ENCODE assay signal across 22 cellular contexts in the genomic region with DNA sequence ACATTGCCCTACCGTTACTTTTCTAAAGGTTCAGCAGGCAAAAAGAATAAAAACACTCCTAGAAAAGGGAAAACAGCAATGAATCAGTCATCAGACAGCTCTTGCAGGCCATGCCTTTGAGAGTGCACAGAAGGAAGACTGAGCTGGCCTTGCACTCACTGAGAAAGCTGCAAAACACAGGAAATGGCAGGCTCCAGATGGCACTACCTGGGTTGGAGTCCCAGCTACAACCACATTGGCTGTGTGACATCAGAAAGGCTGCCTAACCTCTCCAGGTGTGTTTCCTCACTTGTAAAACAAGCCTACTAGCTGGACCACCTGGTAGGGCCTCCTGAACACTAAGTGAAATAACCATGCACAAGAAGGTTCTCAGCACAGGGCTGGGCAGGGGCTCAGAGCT.
"Had no signal": no experiment of that assay in that cellular context is flagged by ENCODE, and none has a peak within 500 bp of the region (broad histone marks: within the 10 kb centered on the region; RNA-seq: fewer than 3 reads in every experiment).

No MANE protein-coding gene starts in this region.

- H3K27ac ChIP-seq: body of pancreas, cardiac muscle cell, heart right ventricle, transverse colon had no signal

- H3K9me3 Mint-ChIP-seq: activated T-cell treated with anti-CD3 and anti-CD28 coated beads, Interleukin-2, amount 50 U/mL, for 24 hours; activated T-helper 2 cell treated with anti-CD3 and anti-CD28 coated beads, Interferon-gamma antibody, Interleukin-2, Interleukin-4, amounts not matched to agents 10 μg/mL and 5 μg/mL and 100 μg/mL, durations not matched to agents 14 hours and 24 hours and 36 hours; dendritic cell treated with granulocyte-macrophage colony-stimulating factor and Interleukin-4, amounts not matched to agents 40 ng/mL and 50 ng/mL, for 4 days; neural crest cell had no signal

- H3K9me3 ChIP-seq: body of pancreas, heart right ventricle, transverse colon, uterus had no signal

- H3K27ac Mint-ChIP-seq: activated T-helper 2 cell treated with anti-CD3 and anti-CD28 coated beads, Interferon-gamma antibody, Interleukin-2, Interleukin-4, amounts not matched to agents 10 μg/mL and 5 μg/mL and 100 μg/mL, durations not matched to agents 14 hours and 24 hours and 36 hours; dendritic cell treated with granulocyte-macrophage colony-stimulating factor and Interleukin-4, amounts not matched to agents 40 ng/mL and 50 ng/mL, for 4 days; memory B cell; stimulated activated memory B cell treated with anti-CD40 and anti-IgM and Interleukin-4, amounts not matched to agents 10 μg/mL and 1 μg/mL and 100 μg/mL, for 72 hours had no signal

- FAIRE-seq: keratinocyte, small intestine had no signal

- H3K36me3 ChIP-seq: cardiac muscle cell, heart right ventricle, transverse colon, uterus had no signal

- H3K4me3 ChIP-seq: body of pancreas, cardiac muscle cell, heart right ventricle, transverse colon, uterus had no signal

- DNase-seq: activated T-cell treated with anti-CD3 and anti-CD28 coated beads, Interleukin-2, amount 50 U/mL, for 24 hours; anterior cingulate cortex; body of pancreas; effector CD4-positive, alpha-beta T cell; erythroblast; foreskin fibroblast; heart right ventricle; left colon; posterior cingulate gyrus; small intestine; stimulated activated CD4-positive, alpha-beta T cell treated with anti-CD3 and anti-CD28 coated beads, Interleukin-2, amount 100 ng/mL, for 24 hours; T-helper 9 cell; transverse colon; uterus had no signal

- ATAC-seq: body of pancreas; left colon; sciatic nerve; stimulated activated memory B cell treated with anti-CD40 and anti-IgM and Interleukin-4, amounts not matched to agents 10 μg/mL and 1 μg/mL and 100 μg/mL, for 72 hours had no signal

- H3K4me3 Mint-ChIP-seq: activated T-cell treated with anti-CD3 and anti-CD28 coated beads, Interleukin-2, amount 50 U/mL, for 24 hours; dendritic cell treated with granulocyte-macrophage colony-stimulating factor and Interleukin-4, amounts not matched to agents 40 ng/mL and 50 ng/mL, for 4 days; memory B cell; neural crest cell; stimulated activated memory B cell treated with anti-CD40 and anti-IgM and Interleukin-4, amounts not matched to agents 10 μg/mL and 1 μg/mL and 100 μg/mL, for 72 hours had no signal

- H3K4me1 ChIP-seq: body of pancreas, transverse colon had no signal

- H3K27me3 ChIP-seq: body of pancreas, cardiac muscle cell, heart right ventricle, transverse colon, uterus had no signal
